11 cellular contexts compared by ENCODE assay signal in the genomic region with DNA sequence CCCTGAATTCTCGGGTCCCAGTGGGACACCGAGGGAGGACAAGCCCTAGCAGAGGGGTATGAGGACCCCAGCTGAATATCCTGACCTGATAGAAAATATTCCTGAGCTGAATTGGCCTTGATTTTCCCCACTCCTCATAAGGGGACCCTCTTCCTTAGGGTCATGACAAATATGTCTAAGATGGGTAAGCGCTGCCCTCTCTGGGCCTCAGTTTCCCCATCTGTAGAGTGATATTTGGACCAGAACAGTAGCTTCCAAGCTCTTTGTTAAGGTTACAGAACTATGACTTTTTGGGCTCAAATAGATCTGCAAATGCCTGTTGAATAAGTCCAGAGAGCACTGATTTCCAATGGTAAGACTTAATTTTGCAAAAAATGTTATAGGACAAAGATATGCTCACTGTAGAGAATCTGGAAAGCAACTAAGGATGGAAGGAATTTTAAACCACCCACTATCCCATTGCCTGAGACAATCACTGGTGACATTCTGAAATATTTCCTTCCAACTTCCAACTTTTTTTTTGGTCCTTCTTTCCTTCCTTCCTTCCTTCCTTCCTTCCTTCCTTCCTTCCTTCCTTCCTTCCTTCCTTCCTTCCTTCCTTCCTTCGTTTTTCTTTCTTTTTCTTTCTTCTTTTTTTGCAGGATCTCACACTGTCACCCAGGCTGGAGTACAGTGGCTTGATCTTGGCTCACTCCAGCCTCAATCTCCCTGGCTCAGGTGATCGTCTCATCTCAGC. TPM values are rescaled to one million over a fixed set of nuclear protein-coding genes. Genes with fewer than 3 reads are reported as not detected.
DNase-seq lines count a peak whose midpoint lies in the region; ATAC-seq and TF ChIP-seq lines count a peak whose summit lies in the region.
"Had no signal": no experiment of that assay in that cellular context is flagged by ENCODE, and none has a peak within 500 bp of the region (broad histone marks: within the 10 kb centered on the region; RNA-seq: fewer than 3 reads in every experiment).

No MANE protein-coding gene starts in this region.

- H3K9me3 Mint-ChIP-seq in GM23338: no peaks in the 10 kb centered on the region; the same call in 2 of the 3 replicates

- TF ChIP-seq POLR2A in esophagus squamous epithelium (IDR thresholded peaks at IDR 0.05) (no peak), spleen (IDR thresholded peaks at IDR 0.05) (no peak)

- H2AFZ ChIP-seq in OCI-LY7 (ENCODE audit: low read length) (no peak overlapping the region), GM23338 (no peak overlapping the region)

- H3K4me2 ChIP-seq in OCI-LY7 (ENCODE audit: low read length) (no peak overlapping the region), GM23338 (no peak overlapping the region)

- H4K20me1 ChIP-seq in OCI-LY7 (ENCODE audit: insufficient read depth, low read length) (no peaks in the 10 kb centered on the region), GM23338 (replicated peaks; ENCODE audit: insufficient read depth) (no peaks in the 10 kb centered on the region)

- DNase-seq in OCI-LY7 (ENCODE audit: low spot score): no peak
- DNase-seq in esophagus squamous epithelium (lab: John Stamatoyannopoulos, UW): no peak
- DNase-seq in spleen: no peak
- DNase-seq in KBM-7: no peak
- no peak for DNase-seq in GM23338 (ENCODE audit: low spot score)
- no peak for DNase-seq in GM13976 (ENCODE audit: low spot score)
- DNase-seq: NCI-H2227 treated with DMSO at 0.1 percent for 48 hours had no signal

- no TSS peak for BruUV-seq in OCI-LY7 (replicated peaks; lab: Mats Ljungman, UMichigan)

- H3K27me3 Mint-ChIP-seq in GM23338 (ENCODE audit: insufficient read depth, low read depth, poor library complexity): peaks cover 9% of the 10 kb centered on the region

- POLR2A ChIA-PET in OCI-LY7 (lab: Charles Lee): interaction anchor here (0.6 to 1.0 kb wide), 2 partner anchors 205 to 269 kb away, joined by 3 read pairs; no protein-coding TSS in a partner anchor

- H3K4me1 ChIP-seq in OCI-LY7 (ENCODE audit: insufficient read depth, low read length, poor library complexity, severe bottlenecking): no peaks in the 10 kb centered on the region
- H3K4me1 ChIP-seq in esophagus squamous epithelium: peaks cover 0 to 12% (median 0%) of the 10 kb centered on the region in 3 donors
- peaks cover 0 to 18% (median 9%) of the 10 kb centered on the region in 6 donors for H3K4me1 ChIP-seq in spleen
- no peaks in the 10 kb centered on the region for H3K4me1 ChIP-seq in GM23338 (ENCODE audit: insufficient read depth)

- no peaks in the 10 kb centered on the region for H3K36me3 ChIP-seq in OCI-LY7 (ENCODE audit: insufficient read depth, low read length)
- H3K36me3 ChIP-seq in esophagus squamous epithelium: no peaks in the 10 kb centered on the region
- no peaks in the 10 kb centered on the region for H3K36me3 ChIP-seq in spleen
- no peaks in the 10 kb centered on the region for H3K36me3 ChIP-seq in GM23338 (ENCODE audit: insufficient read depth)

- ATAC-seq in GM19452 (IDR thresholded peaks at IDR 0.05; ENCODE audit: unreplicated experiment): peak; percentile 12
- no peak for ATAC-seq in GM23338

- H3K27me3 ChIP-seq in esophagus squamous epithelium (peaks cover 0 to 9% (median 0%) of the 10 kb centered on the region in 4 donors), spleen (replicated peaks in 1 of 7) (no peaks in the 10 kb centered on the region), GM23338 (ENCODE audit: insufficient read depth) (no peaks in the 10 kb centered on the region)

- intact Hi-C loops in OCI-LY7 (cut with micrococcal nuclease; ENCODE audit: unreplicated experiment): loop anchor here (1.0 to 10.0 kb wide), 5 partner anchors 62 to 434 kb away; a partner anchor contains a TSS
- intact Hi-C loops in esophagus squamous epithelium (cut with DNase I): no loop called here
- intact Hi-C loops in spleen (cut with DNase I; ENCODE audit: low total_unique reads): loop anchor here (10.0 kb wide), 1 partner anchor 794 kb away; no protein-coding TSS in a partner anchor

- no peaks in the 10 kb centered on the region for H3K36me3 Mint-ChIP-seq in GM23338 (ENCODE audit: low read depth)

- H3K79me2 ChIP-seq in OCI-LY7 (ENCODE audit: insufficient read depth, low read depth, low read length) (no peaks in the 10 kb centered on the region), GM23338 (replicated peaks; ENCODE audit: insufficient read depth) (no peaks in the 10 kb centered on the region)

- in situ Hi-C loops in KBM-7 (cut with MboI; ENCODE audit: low pct_unique_long_range_greater_than_20kb, low sequenced_read_pairs) (no loop called here), GM13976 (cut with MboI; ENCODE audit: low sequenced_read_pairs, unreplicated experiment) (loop anchor here (10.0 kb wide), 1 partner anchor 284 kb away; no protein-coding TSS in a partner anchor)

- H3K4me3 ChIP-seq in OCI-LY7 (ENCODE audit: low read depth, low read length, poor library complexity, severe bottlenecking): no peak overlapping the region
- H3K4me3 ChIP-seq in esophagus squamous epithelium: peak overlapping the region in 3 of 4 donors; percentile 49 to 71 (median 52)
- peak overlapping the region in 6 of 8 donors; percentile 38 to 67 (median 46) for H3K4me3 ChIP-seq in spleen
- H3K4me3 ChIP-seq in GM23338: no peak overlapping the region

- H3K4me1 Mint-ChIP-seq in GM23338: no peaks in the 10 kb centered on the region; the same call in 2 of the 3 replicates

- WGBS in esophagus squamous epithelium, 2 donors: 51 to 58% methylated on average over 3 of the region's 5 CpGs
- 32 to 36% (median 33%) methylated on average over 5 of the region's 5 CpGs for WGBS in spleen, 5 donors

- no peak overlapping the region for H3K27ac Mint-ChIP-seq in GM23338

- no peak overlapping the region for H3K4me3 Mint-ChIP-seq in GM23338

- H3K9me2 ChIP-seq in OCI-LY7 (ENCODE audit: insufficient read depth, low read length): no peaks in the 10 kb centered on the region
- no peaks in the 10 kb centered on the region for H3K9me2 ChIP-seq in GM23338 (ENCODE audit: insufficient read depth)

- H3K9me3 ChIP-seq in OCI-LY7 (ENCODE audit: low read length) (no peaks in the 10 kb centered on the region), esophagus squamous epithelium (no peaks in the 10 kb centered on the region), spleen (no peaks in the 10 kb centered on the region)

- TF ChIP-seq CTCF in OCI-LY7 (conservative IDR thresholded peaks at IDR 0.05; ENCODE audit: low read length) (peak; percentile 49; the same call in 1 of the 2 replicates), esophagus squamous epithelium (IDR thresholded peaks at IDR 0.05) (peak in 1 of 6 experiments; percentile 2), spleen (IDR thresholded peaks at IDR 0.05 in 8 of 11, conservative IDR thresholded peaks at IDR 0.05 in 3 of 11) (peak in 5 of 11 experiments; percentile 12 to 70 (median 62)), GM23338 (conservative IDR thresholded peaks at IDR 0.05; ENCODE audit: low read depth in 2 of 2) (0 out of 4 replicates have a peak, but pooled peaks of 1 of the 2 experiments have one; percentile 3), GM13976 (IDR thresholded peaks at IDR 0.05; ENCODE audit: borderline replicate concordance, control extremely low read depth, extremely low read depth, insufficient read depth, missing control alignments) (no peak)

- 0 out of 2 replicates have a peak, but pooled peaks cover 3% of the 10 kb centered on the region for H3F3A ChIP-seq in GM23338 (replicated peaks; ENCODE audit: low read depth)

- H3K27ac ChIP-seq in OCI-LY7 (ENCODE audit: low read depth, low read length, poor library complexity, severe bottlenecking) (no peak overlapping the region), esophagus squamous epithelium (peak overlapping the region in 2 of 4 donors; percentile 46 to 61), spleen (peak overlapping the region in 1 of 8 donors; percentile 47), GM23338 (ENCODE audit: low read depth) (no peak overlapping the region)

- CTCF ChIA-PET in OCI-LY7 (lab: Charles Lee; ENCODE audit: unreplicated experiment): no interaction called here

TF ChIP-seq in GM23338, 12 proteins besides CTCF, POLR2A, EP300 and RAD21 (continues in another document):
- TF ChIP-seq, protein P1, sequence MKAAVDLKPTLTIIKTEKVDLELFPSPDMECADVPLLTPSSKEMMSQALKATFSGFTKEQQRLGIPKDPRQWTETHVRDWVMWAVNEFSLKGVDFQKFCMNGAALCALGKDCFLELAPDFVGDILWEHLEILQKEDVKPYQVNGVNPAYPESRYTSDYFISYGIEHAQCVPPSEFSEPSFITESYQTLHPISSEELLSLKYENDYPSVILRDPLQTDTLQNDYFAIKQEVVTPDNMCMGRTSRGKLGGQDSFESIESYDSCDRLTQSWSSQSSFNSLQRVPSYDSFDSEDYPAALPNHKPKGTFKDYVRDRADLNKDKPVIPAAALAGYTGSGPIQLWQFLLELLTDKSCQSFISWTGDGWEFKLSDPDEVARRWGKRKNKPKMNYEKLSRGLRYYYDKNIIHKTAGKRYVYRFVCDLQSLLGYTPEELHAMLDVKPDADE (IDR thresholded peaks at IDR 0.05): no peak
- no peak for TF ChIP-seq CREB1 (CRISPR knock-in tag; IDR thresholded peaks at IDR 0.05; ENCODE audit: low read depth)
- no peak for TF ChIP-seq ZNF114 (CRISPR knock-in tag; IDR thresholded peaks at IDR 0.05)
- TF ChIP-seq JUNB (IDR thresholded peaks at IDR 0.05; ENCODE audit: unreplicated experiment): no peak
- no peak for TF ChIP-seq NANOG (IDR thresholded peaks at IDR 0.05; ENCODE audit: borderline replicate concordance)
- TF ChIP-seq ZNF331 (CRISPR knock-in tag; IDR thresholded peaks at IDR 0.05; ENCODE audit: low read depth): no peak
- TF ChIP-seq POLR2AphosphoS5 (IDR thresholded peaks at IDR 0.05; ENCODE audit: low read depth): no peak

RNA-seq across cellular contexts. Expression of a gene that starts 32.0 kb away (rescaled TPM):
- not detected in 2 replicates for total RNA-seq in OCI-LY7 (2014; rRNA removed; shearing (Covaris generic))
- total RNA-seq in OCI-LY7 (2022) (6.4 and 7.4 TPM in 2 replicates), esophagus squamous epithelium (not detected), spleen (not detected)
- polyA plus RNA-seq in spleen (1 to 10 TPM; 1.2 to 8.5 (median 1.3) TPM), GM23338 (2016; fragmentation: Nextera tagmentation; extraction: Ambion mirVana) (not detected in 2 replicates)
- not detected in 2 replicates for total RNA-seq in GM23338 (2014; rRNA removed; shearing (Covaris generic))
- total RNA-seq: fibroblast of villous mesenchyme, HT-29, left lobe of liver had no signal

RNA-seq across cellular contexts. Expression of a gene that starts 41.6 kb away (rescaled TPM):
- not detected in 2 replicates for total RNA-seq in OCI-LY7 (2014; rRNA removed; shearing (Covaris generic))
- total RNA-seq in OCI-LY7 (2022) (not detected in 2 replicates), esophagus squamous epithelium (not detected), spleen (not detected)
- polyA plus RNA-seq in spleen (not detected), GM23338 (2016; fragmentation: Nextera tagmentation; extraction: Ambion mirVana) (1.8 and 1.9 TPM in 2 replicates)
- total RNA-seq in GM23338 (2014; rRNA removed; shearing (Covaris generic)): not detected in 2 replicates
- total RNA-seq: fibroblast of villous mesenchyme, HT-29, left lobe of liver had no signal

Comparison
In these comparisons a context has a peak if more than half of its experiments do, and no peak if none do; other contexts are left out.
1. H3K4me3 ChIP-seq: peak in esophagus squamous epithelium (3 of 4) and spleen (6 of 8); none in OCI-LY7 (single experiment) and GM23338 (single experiment).